22 cellular contexts compared by ENCODE assay signal in genomic region chr20:17868700-17869231, GRCh38.
"Had no signal": no experiment of that assay in that cellular context is flagged by ENCODE, and none has a peak within 500 bp of the region (broad histone marks: within the 10 kb centered on the region; RNA-seq: fewer than 3 reads in every experiment).

No MANE protein-coding gene starts in this region.

- FAIRE-seq: RCC 7860 had no signal

- H3K4me3 ChIP-seq: MG63, SJSA1, SK-N-MC had no signal

- H3K9me3 ChIP-seq: MG63, SJSA1 had no signal

- H3K36me3 ChIP-seq: MG63, SJSA1 had no signal

- H3K27ac ChIP-seq: SJSA1, SK-N-MC had no signal

- H3K27me3 ChIP-seq: MG63, SJSA1 had no signal

- DNase-seq: IMR-90, Karpas-422, KG1, MG63, NCI-H1092, NCI-H1436, NCI-H187, NCI-H2029, NCI-H2081 treated with DMSO at 0.1 percent for 48 hours, NCI-H2171, NCI-H226, NCI-H446, NCI-H510A, NCI-H524 treated with DMSO at 0.1 percent for 48 hours, NCI-H69, NCI-H774, Right ventricle myocardium superior, RPMI8226, SIG-M5 had no signal
